15 cellular contexts compared by ENCODE assay signal in the genomic region with DNA sequence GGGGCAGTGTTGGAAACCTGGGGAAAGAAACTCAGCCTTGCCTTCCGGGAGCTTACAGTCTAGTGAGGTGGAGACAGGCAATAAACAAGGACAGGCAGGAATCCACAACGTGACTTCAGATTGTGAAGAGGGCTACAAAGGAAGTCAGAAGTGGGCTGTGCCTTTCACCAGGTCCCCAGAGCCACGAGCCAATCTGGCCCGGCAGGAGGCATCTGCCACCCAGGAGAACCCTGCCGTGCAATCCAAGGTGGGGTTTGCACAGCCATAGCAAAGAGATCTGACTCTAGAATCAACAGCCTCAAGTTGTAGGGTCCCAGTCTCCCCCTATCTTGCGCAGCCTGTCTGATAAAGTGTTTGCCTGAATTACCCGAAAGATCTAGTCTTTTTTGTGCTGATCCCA. TPM values are rescaled to one million over a fixed set of nuclear protein-coding genes. Genes with fewer than 3 reads are reported as not detected.
DNase-seq lines count a peak whose midpoint lies in the region; ATAC-seq and TF ChIP-seq lines count a peak whose summit lies in the region.
"Had no signal": no experiment of that assay in that cellular context is flagged by ENCODE, and none has a peak within 500 bp of the region (broad histone marks: within the 10 kb centered on the region; RNA-seq: fewer than 3 reads in every experiment).

No MANE protein-coding gene starts in this region.

- no peak overlapping the region for H2AFZ ChIP-seq in neural cell (ENCODE audit: low read depth, low read length)
- H2AFZ ChIP-seq: parathyroid adenoma had no signal

- H4K20me1 ChIP-seq in neural cell (ENCODE audit: insufficient read depth): no peaks in the 10 kb centered on the region

- peaks cover 5% of the 10 kb centered on the region for H3K36me3 Mint-ChIP-seq in activated T-helper 1 cell treated with anti-CD3 and anti-CD28 coated beads, Interleukin-12 subunit alpha, Interleukin-12 subunit beta, Interleukin-2, Interleukin-4 antibody, amounts not matched to agents 30 ng/mL and 10 ng/mL and 1 ng/mL, durations not matched to agents 14 hours and 24 hours and 36 hours (ENCODE audit: low read depth)

- TF ChIP-seq POLR2A in GM18505 (IDR thresholded peaks at IDR 0.05; ENCODE audit: borderline replicate concordance, extremely low read depth, insufficient read depth, insufficient read length): no peak

- peak; percentile 12 for DNase-seq in activated CD4-positive, alpha-beta T cell treated with anti-CD3 and anti-CD28 coated beads for 48 hours
- no peak for DNase-seq in activated CD4-positive, alpha-beta T cell treated with anti-CD3 and anti-CD28 coated beads, Interleukin-2, amount 50 U/mL, for 1 hour
- DNase-seq in GM13976 (ENCODE audit: low spot score) (peak; percentile 32), GM19240 (ENCODE audit: insufficient read length, low spot score) (no peak)
- no peak for DNase-seq in activated T-helper 1 cell treated with anti-CD3 and anti-CD28 coated beads, Interleukin-12 subunit alpha, Interleukin-12 subunit beta, Interleukin-2, Interleukin-4 antibody, amounts not matched to agents 30 ng/mL and 10 ng/mL and 1 ng/mL, durations not matched to agents 14 hours and 24 hours and 36 hours (ENCODE audit: low spot score)
- DNase-seq in activated CD4-positive, CD25-positive, alpha-beta regulatory T cell (lab: John Stamatoyannopoulos, UW): no peak
- DNase-seq: foreskin keratinocyte, IMR-90, NCI-H1417 treated with DMSO at 0.1 percent for 48 hours, NCI-H774, T1000 had no signal

- peaks cover 60% of the 10 kb centered on the region for H3K27me3 ChIP-seq in neural cell (ENCODE audit: insufficient read depth, low read depth, low read length)

- peaks cover 58% of the 10 kb centered on the region for H3K4me1 Mint-ChIP-seq in activated T-helper 1 cell treated with anti-CD3 and anti-CD28 coated beads, Interleukin-12 subunit alpha, Interleukin-12 subunit beta, Interleukin-2, Interleukin-4 antibody, amounts not matched to agents 30 ng/mL and 10 ng/mL and 1 ng/mL, durations not matched to agents 14 hours and 24 hours and 36 hours (ENCODE audit: low read depth)

- TF ChIP-seq EP300 in neural cell (conservative IDR thresholded peaks at IDR 0.05; ENCODE audit: poor library complexity, severe bottlenecking): no peak

- no peak for ATAC-seq in GM18505 (IDR thresholded peaks at IDR 0.05; ENCODE audit: unreplicated experiment)
- ATAC-seq: foreskin keratinocyte had no signal

- peak overlapping the region; percentile 6 for H3K4me2 ChIP-seq in neural cell (ENCODE audit: low read length)

- H3K36me3 ChIP-seq in neural cell (ENCODE audit: insufficient read depth, low read length): no peaks in the 10 kb centered on the region
- H3K36me3 ChIP-seq: tibial nerve had no signal

- in situ Hi-C loops in GM13976 (cut with MboI; ENCODE audit: low sequenced_read_pairs, unreplicated experiment): no loop called here

- H3K27me3 Mint-ChIP-seq in activated T-helper 1 cell treated with anti-CD3 and anti-CD28 coated beads, Interleukin-12 subunit alpha, Interleukin-12 subunit beta, Interleukin-2, Interleukin-4 antibody, amounts not matched to agents 30 ng/mL and 10 ng/mL and 1 ng/mL, durations not matched to agents 14 hours and 24 hours and 36 hours (ENCODE audit: insufficient read depth): peaks cover 82% of the 10 kb centered on the region

- H3K9me3 Mint-ChIP-seq in activated T-helper 1 cell treated with anti-CD3 and anti-CD28 coated beads, Interleukin-12 subunit alpha, Interleukin-12 subunit beta, Interleukin-2, Interleukin-4 antibody, amounts not matched to agents 30 ng/mL and 10 ng/mL and 1 ng/mL, durations not matched to agents 14 hours and 24 hours and 36 hours: peaks cover 8% of the 10 kb centered on the region

- H3F3A ChIP-seq in neural cell (ENCODE audit: insufficient read depth, low read length, poor library complexity, severe bottlenecking): peaks cover 3% of the 10 kb centered on the region

- TF ChIP-seq CTCF in GM13976 (IDR thresholded peaks at IDR 0.05; ENCODE audit: borderline replicate concordance, control extremely low read depth, extremely low read depth, insufficient read depth, missing control alignments) (no peak), neural cell (IDR thresholded peaks at IDR 0.05; ENCODE audit: poor library complexity, severe bottlenecking) (no peak)

- no peaks in the 10 kb centered on the region for H3K9me3 ChIP-seq in neural cell (ENCODE audit: low read length)
- H3K9me3 ChIP-seq: tibial nerve had no signal

- H3K27ac ChIP-seq in neural cell (ENCODE audit: low read length): no peak overlapping the region
- H3K27ac ChIP-seq: foreskin keratinocyte, parathyroid adenoma, tibial nerve had no signal

- peaks cover 74% of the 10 kb centered on the region for H3K79me2 ChIP-seq in neural cell (replicated peaks; ENCODE audit: insufficient read depth, low read length)
- H3K79me2 ChIP-seq: parathyroid adenoma had no signal

- peak overlapping the region; percentile 100 for H3K9ac ChIP-seq in neural cell (ENCODE audit: low read length)
- H3K9ac ChIP-seq: parathyroid adenoma had no signal

- peak overlapping the region; percentile 14 for H3K27ac Mint-ChIP-seq in activated T-helper 1 cell treated with anti-CD3 and anti-CD28 coated beads, Interleukin-12 subunit alpha, Interleukin-12 subunit beta, Interleukin-2, Interleukin-4 antibody, amounts not matched to agents 30 ng/mL and 10 ng/mL and 1 ng/mL, durations not matched to agents 14 hours and 24 hours and 36 hours

- H3K9me2 ChIP-seq in neural cell (ENCODE audit: insufficient read depth, low read length): no peaks in the 10 kb centered on the region

- intact Hi-C loops in activated T-helper 1 cell treated with anti-CD3 and anti-CD28 coated beads, Interleukin-12 subunit alpha, Interleukin-12 subunit beta, Interleukin-2, Interleukin-4 antibody, amounts not matched to agents 30 ng/mL and 10 ng/mL and 1 ng/mL, durations not matched to agents 14 hours and 24 hours and 36 hours (cut with micrococcal nuclease): loop anchor here (5.0 kb wide), 1 partner anchor 52 kb away; no protein-coding TSS in a partner anchor

- no peak overlapping the region for H3K4me3 Mint-ChIP-seq in activated T-helper 1 cell treated with anti-CD3 and anti-CD28 coated beads, Interleukin-12 subunit alpha, Interleukin-12 subunit beta, Interleukin-2, Interleukin-4 antibody, amounts not matched to agents 30 ng/mL and 10 ng/mL and 1 ng/mL, durations not matched to agents 14 hours and 24 hours and 36 hours

- no peak for TF ChIP-seq RAD21 in neural cell (conservative IDR thresholded peaks at IDR 0.05)

- peak overlapping the region; percentile 99 for H3K4me3 ChIP-seq in neural cell (ENCODE audit: low read length)
- H3K4me3 ChIP-seq: tibial nerve had no signal

TF ChIP-seq in neural cell, 6 proteins besides CTCF, POLR2A, EP300 and RAD21:
- TF ChIP-seq EZH2 (IDR thresholded peaks at IDR 0.05; ENCODE audit: borderline replicate concordance, insufficient read depth, low read length, poor library complexity, severe bottlenecking) (no peak), POLR2AphosphoS5 (IDR thresholded peaks at IDR 0.05) (no peak), SMC3 (conservative IDR thresholded peaks at IDR 0.05; ENCODE audit: poor library complexity) (no peak), MXI1 (conservative IDR thresholded peaks at IDR 0.05; ENCODE audit: poor library complexity, severe bottlenecking) (no peak), TAF1 (IDR thresholded peaks at IDR 0.05; ENCODE audit: low read depth) (no peak)

RNA-seq across cellular contexts. Expression of gene SLC32A1, which starts 5.5 kb away (rescaled TPM):
- not detected in 2 replicates for total RNA-seq in activated T-helper 1 cell treated with anti-CD3 and anti-CD28 coated beads, Interleukin-12 subunit alpha, Interleukin-12 subunit beta, Interleukin-2, Interleukin-4 antibody, amounts not matched to agents 30 ng/mL and 10 ng/mL and 1 ng/mL, durations not matched to agents 14 hours and 24 hours and 36 hours
- polyA plus RNA-seq in neural cell: 36.2 and 40.0 TPM in 2 replicates
- 48.9 and 62.8 TPM in 2 replicates for polyA minus RNA-seq in neural cell
- total RNA-seq: foreskin keratinocyte, IMR-90, tibial nerve had no signal
- polyA plus RNA-seq: foreskin keratinocyte, IMR-90 had no signal

RNA-seq across cellular contexts. Expression of gene ACTR5, which starts 18.5 kb away (rescaled TPM):
- 14.9 and 15.2 TPM in 2 replicates for total RNA-seq in activated T-helper 1 cell treated with anti-CD3 and anti-CD28 coated beads, Interleukin-12 subunit alpha, Interleukin-12 subunit beta, Interleukin-2, Interleukin-4 antibody, amounts not matched to agents 30 ng/mL and 10 ng/mL and 1 ng/mL, durations not matched to agents 14 hours and 24 hours and 36 hours
- 23.3 and 24.5 TPM in 2 replicates for polyA plus RNA-seq in neural cell
- polyA minus RNA-seq in neural cell: 17.0 and 17.8 TPM in 2 replicates

Comparison
In these comparisons a context has a peak if more than half of its experiments do, and no peak if none do; other contexts are left out.
1. DNase-seq: peak in activated CD4-positive, alpha-beta T cell treated with anti-CD3 and anti-CD28 coated beads for 48 hours (single experiment) and GM13976 (single experiment); none in activated CD4-positive, alpha-beta T cell treated with anti-CD3 and anti-CD28 coated beads, Interleukin-2, amount 50 U/mL, for 1 hour (single experiment), activated T-helper 1 cell treated with anti-CD3 and anti-CD28 coated beads, Interleukin-12 subunit alpha, Interleukin-12 subunit beta, Interleukin-2, Interleukin-4 antibody, amounts not matched to agents 30 ng/mL and 10 ng/mL and 1 ng/mL, durations not matched to agents 14 hours and 24 hours and 36 hours (single experiment), activated CD4-positive, CD25-positive, alpha-beta regulatory T cell (0 of 4) and GM19240 (single experiment).